ENCODE assay signal across 24 cellular contexts in the genomic region with DNA sequence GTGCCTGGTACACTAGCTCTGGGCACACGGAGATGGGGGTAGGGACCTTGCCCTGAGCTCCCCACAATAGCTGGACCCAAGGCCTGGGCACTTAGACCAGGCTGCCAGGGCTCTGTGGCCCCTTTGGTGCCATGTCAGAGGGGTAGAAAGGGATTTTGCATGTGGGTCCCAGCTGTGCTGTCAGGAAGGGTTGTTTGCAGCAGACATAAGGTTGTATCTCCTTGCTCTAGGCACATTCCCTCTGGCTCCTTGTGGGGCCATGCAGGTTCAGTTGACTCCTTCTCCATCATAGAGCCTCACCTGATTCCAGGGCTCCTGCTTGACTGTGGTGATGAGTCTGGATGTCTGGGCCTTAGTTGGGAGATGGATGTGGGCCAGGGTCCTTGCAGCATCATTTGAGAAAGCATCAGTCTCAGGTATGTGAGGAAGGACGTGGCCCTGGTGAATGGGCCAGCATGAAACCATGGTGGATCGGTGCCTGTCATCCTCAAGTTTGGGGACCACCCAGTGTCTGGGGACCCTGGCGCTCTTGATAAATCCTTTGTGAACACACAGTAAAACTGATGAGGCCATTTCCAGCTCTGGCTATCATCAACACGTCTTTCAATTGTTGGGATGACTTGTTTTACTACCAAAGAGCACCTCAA.
A peak's percentile ranks its signal among the peaks of the same experiment; 100 is the strongest.
DNase-seq lines count a peak whose midpoint lies in the region; TF ChIP-seq lines count a peak whose summit lies in the region.
"Had no signal": no experiment of that assay in that cellular context is flagged by ENCODE, and none has a peak within 500 bp of the region (broad histone marks: within the 10 kb centered on the region; RNA-seq: fewer than 3 reads in every experiment).

No MANE protein-coding gene starts in this region.

- H3K27me3 Mint-ChIP-seq in osteocyte (ENCODE audit: unreplicated experiment) = peaks cover 32% of the 10 kb centered on the region
- no peaks in the 10 kb centered on the region for H3K27me3 Mint-ChIP-seq in activated T-cell treated with anti-CD3 and anti-CD28 coated beads, Interleukin-2, amount 50 U/mL, for 24 hours

- H3K9me3 ChIP-seq in breast epithelium (no peaks in the 10 kb centered on the region), mammary epithelial cell (replicated peaks; ENCODE audit: insufficient read depth, low read length) (no peaks in the 10 kb centered on the region), suprapubic skin (no peaks in the 10 kb centered on the region)
- H3K9me3 ChIP-seq: BE2C, Peyer's patch had no signal

- no peaks in the 10 kb centered on the region for H3K4me1 Mint-ChIP-seq in osteocyte (ENCODE audit: unreplicated experiment)
- no peaks in the 10 kb centered on the region for H3K4me1 Mint-ChIP-seq in activated T-cell treated with anti-CD3 and anti-CD28 coated beads, Interleukin-2, amount 50 U/mL, for 24 hours (ENCODE audit: low read depth)
- H3K4me1 Mint-ChIP-seq: IgD-negative memory B cell had no signal

- H3K36me3 ChIP-seq in breast epithelium (no peaks in the 10 kb centered on the region), mammary epithelial cell (ENCODE audit: insufficient read depth, low read length) (no peaks in the 10 kb centered on the region), suprapubic skin (no peaks in the 10 kb centered on the region)
- H3K36me3 ChIP-seq: BE2C, Peyer's patch had no signal

- intact Hi-C loops in breast epithelium (cut with DNase I; ENCODE audit: low total_unique reads) (no loop called here), mammary epithelial cell (cut with micrococcal nuclease) (no loop called here)

- H3K9me3 Mint-ChIP-seq in osteocyte (ENCODE audit: unreplicated experiment) = peaks cover 4% of the 10 kb centered on the region
- no peaks in the 10 kb centered on the region for H3K9me3 Mint-ChIP-seq in activated T-cell treated with anti-CD3 and anti-CD28 coated beads, Interleukin-2, amount 50 U/mL, for 24 hours

- H4K20me1 ChIP-seq in mammary epithelial cell (ENCODE audit: insufficient read depth, low read length) = no peaks in the 10 kb centered on the region

- no peaks in the 10 kb centered on the region for H3K27me3 ChIP-seq in breast epithelium
- H3K27me3 ChIP-seq in mammary epithelial cell (ENCODE audit: insufficient read depth, low read length) = peaks cover 2% of the 10 kb centered on the region
- H3K27me3 ChIP-seq in suprapubic skin = no peaks in the 10 kb centered on the region
- H3K27me3 ChIP-seq: BE2C, Peyer's patch had no signal

- no peak overlapping the region for H2AFZ ChIP-seq in mammary epithelial cell (ENCODE audit: low read depth, low read length)

- CTCF ChIA-PET in mammary epithelial cell (lab: Charles Lee; ENCODE audit: low non-redundant PET) = no interaction called here

- dilution Hi-C loops in mammary epithelial cell (cut with HindIII; ENCODE audit: low sequenced_read_pairs) = no loop called here

- no peak overlapping the region for H3K27ac Mint-ChIP-seq in osteocyte (ENCODE audit: unreplicated experiment)
- H3K27ac Mint-ChIP-seq in activated T-cell treated with anti-CD3 and anti-CD28 coated beads, Interleukin-2, amount 50 U/mL, for 24 hours = no peak overlapping the region

- H3K4me1 ChIP-seq in breast epithelium (no peaks in the 10 kb centered on the region), mammary epithelial cell (ENCODE audit: insufficient read depth, low read length) (no peaks in the 10 kb centered on the region), suprapubic skin (no peaks in the 10 kb centered on the region)
- H3K4me1 ChIP-seq: BE2C, Peyer's patch had no signal

- H3K9ac ChIP-seq in mammary epithelial cell (ENCODE audit: insufficient read depth, low read length) = no peak overlapping the region

- H3K4me3 ChIP-seq in breast epithelium (no peak overlapping the region), mammary epithelial cell (replicated peaks in 1 of 3; ENCODE audit: insufficient read depth in 1 of 3, low read depth in 2 of 3, low read length in 3 of 3) (no peak overlapping the region), suprapubic skin (no peak overlapping the region)
- H3K4me3 ChIP-seq: Peyer's patch had no signal

- DNase-seq in breast epithelium (ENCODE audit: low spot score in 2 of 2) (peak; percentile 7 to 28), mammary epithelial cell (no peak), islet precursor cell (peak; percentile 26), osteocyte (ENCODE audit: extremely low spot score, unreplicated experiment) (peak; percentile 57), suprapubic skin (ENCODE audit: low spot score in 2 of 2) (peak; percentile 38), GF-D8 (lab: John Stamatoyannopoulos, UW) (no peak)
- DNase-seq in activated T-cell treated with anti-CD3 and anti-CD28 coated beads, Interleukin-2, amount 50 U/mL, for 24 hours = no peak
- DNase-seq in stimulated activated naive CD4-positive, alpha-beta T cell treated with Interleukin-2 at 50 U/mL for 16 hours (lab: John Stamatoyannopoulos, UW) = no peak
- DNase-seq: ACHN, BE2C, Calu3, NCI-H1092, NCI-H1417 treated with DMSO at 0.1 percent for 48 hours, NCI-H1694 treated with DMSO at 0.1 percent for 48 hours, NCI-H2081, NCI-H2171, NCI-H226, NCI-H510A, NCI-H69, SIG-M5 had no signal

- no peaks in the 10 kb centered on the region for H3K79me2 ChIP-seq in mammary epithelial cell (ENCODE audit: insufficient read depth, low read length)

- H3K27ac ChIP-seq in breast epithelium (no peak overlapping the region), mammary epithelial cell (ENCODE audit: insufficient read depth, low read depth, low read length) (no peak overlapping the region), suprapubic skin (no peak overlapping the region)
- H3K27ac ChIP-seq: 22Rv1, HL-60, Peyer's patch had no signal

- no peak for TF ChIP-seq POLR2A in breast epithelium (IDR thresholded peaks at IDR 0.05)
- no peak for TF ChIP-seq POLR2A in suprapubic skin (IDR thresholded peaks at IDR 0.05)

- no TSS peak for BruUV-seq in mammary epithelial cell (replicated peaks; lab: Mats Ljungman, UMichigan)

- WGBS in mammary epithelial cell (ENCODE audit: low coverage, missing lambda C conversion rate) = 68% methylated on average over 4 of the region's 5 CpGs
- WGBS in suprapubic skin = 97% methylated on average over 5 of the region's 5 CpGs

- in situ Hi-C loops in mammary epithelial cell (cut with MboI; ENCODE audit: low sequenced_read_pairs in 2 of 2) = no loop called here

- H3K4me2 ChIP-seq in mammary epithelial cell (ENCODE audit: insufficient read depth, low read depth, low read length) = no peak overlapping the region

- no peaks in the 10 kb centered on the region for H3K36me3 Mint-ChIP-seq in osteocyte (ENCODE audit: unreplicated experiment)
- no peaks in the 10 kb centered on the region for H3K36me3 Mint-ChIP-seq in activated T-cell treated with anti-CD3 and anti-CD28 coated beads, Interleukin-2, amount 50 U/mL, for 24 hours (ENCODE audit: low read depth)
- H3K36me3 Mint-ChIP-seq: IgD-negative memory B cell had no signal

- TF ChIP-seq CTCF in breast epithelium (IDR thresholded peaks at IDR 0.05) (no peak), mammary epithelial cell (conservative IDR thresholded peaks at IDR 0.05 in 1 of 2, IDR thresholded peaks at IDR 0.05 in 1 of 2; ENCODE audit: extremely low read depth in 1 of 2, insufficient read depth in 1 of 2, low read depth in 1 of 2, low read length in 2 of 2) (no peak), osteocyte (IDR thresholded peaks at IDR 0.05) (no peak), suprapubic skin (IDR thresholded peaks at IDR 0.05) (no peak)

- no peak for TF ChIP-seq EP300 in suprapubic skin (IDR thresholded peaks at IDR 0.05)

- H3K4me3 Mint-ChIP-seq in osteocyte (ENCODE audit: unreplicated experiment) = no peak overlapping the region
- H3K4me3 Mint-ChIP-seq in activated T-cell treated with anti-CD3 and anti-CD28 coated beads, Interleukin-2, amount 50 U/mL, for 24 hours = no peak overlapping the region
- H3K4me3 Mint-ChIP-seq: IgD-negative memory B cell had no signal

Comparison
In these comparisons a context has a peak if more than half of its experiments do, and no peak if none do; other contexts are left out.
1. DNase-seq: peak in breast epithelium (2 of 2), islet precursor cell (single experiment), osteocyte (single experiment) and suprapubic skin (2 of 2); none in mammary epithelial cell (single experiment), GF-D8 (single experiment), activated T-cell treated with anti-CD3 and anti-CD28 coated beads, Interleukin-2, amount 50 U/mL, for 24 hours (single experiment) and stimulated activated naive CD4-positive, alpha-beta T cell treated with Interleukin-2 at 50 U/mL for 16 hours (single experiment).